In the genomic region with DNA sequence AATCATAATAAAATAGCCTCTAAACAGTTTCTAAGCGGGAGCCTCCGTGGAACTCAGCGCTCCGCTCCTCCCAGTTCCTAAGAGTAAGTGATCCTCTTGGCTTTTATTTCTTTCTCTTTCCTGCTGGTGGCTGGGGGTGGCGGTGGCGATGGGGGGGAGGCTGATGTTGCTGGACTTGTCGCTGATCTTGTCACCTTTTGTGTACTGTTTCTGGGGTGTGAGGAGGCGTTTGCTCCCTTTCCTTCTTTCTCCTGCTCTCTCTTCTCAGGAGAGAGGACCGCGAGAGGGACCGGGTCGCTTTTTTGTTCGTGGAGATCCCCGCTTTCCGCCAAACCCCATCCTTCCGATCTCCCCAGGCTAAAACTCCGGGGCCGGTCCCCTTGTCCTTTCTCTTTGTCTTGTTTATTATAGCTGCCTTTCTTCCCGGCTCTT, we compare ENCODE assay signal across 8 cellular contexts. TPM values are rescaled to one million over a fixed set of nuclear protein-coding genes. Genes with fewer than 3 reads are reported as not detected.
DNase-seq lines count a peak whose midpoint lies in the region; ATAC-seq and TF ChIP-seq lines count a peak whose summit lies in the region.

No MANE protein-coding gene starts in this region.

- peak overlapping the region; percentile 74 for H3K4me3 Mint-ChIP-seq in activated T-helper 17 cell treated with anti-CD3 and anti-CD28 coated beads, Interleukin-2, amount 50 U/mL, for 72 hours

- POLR2A ChIA-PET in A673 (lab: Charles Lee; ENCODE audit: low non-redundant PET) = no interaction called here

- no peak for ATAC-seq in activated T-helper 17 cell treated with anti-CD3 and anti-CD28 coated beads, Interleukin-2, amount 50 U/mL, for 72 hours (replicated peaks)
- peak; percentile 17 to 19 for ATAC-seq in right cardiac atrium
- no peak for ATAC-seq in HG03571 (IDR thresholded peaks at IDR 0.05; ENCODE audit: unreplicated experiment)

- no peak for DNase-seq in A673 (ENCODE audit: low spot score)
- DNase-seq in H7 = no peak
- DNase-seq in right cardiac atrium = peak in 2 of 3 donors; percentile 44 to 51
- DNase-seq in GDM1 (lab: John Stamatoyannopoulos, UW) = no peak
- no peak for DNase-seq in NCI-H526 treated with DMSO at 0.1 percent for 48 hours (lab: John Stamatoyannopoulos, UW)

- intact Hi-C loops in A673 (cut with micrococcal nuclease; ENCODE audit: unreplicated experiment) (loop anchor here (10.0 kb wide), 1 partner anchor 614 kb away; no protein-coding TSS in a partner anchor), right cardiac atrium (cut with DNase I) (loop anchor here in 3 of 4 donors (2.0 to 10.0 kb wide), 6 partner anchors 42 to 606 kb away; no protein-coding TSS in a partner anchor)

- peak overlapping the region; percentile 11 for H3K27ac Mint-ChIP-seq in activated T-helper 17 cell treated with anti-CD3 and anti-CD28 coated beads, Interleukin-2, amount 50 U/mL, for 72 hours

- H3K27me3 ChIP-seq in A673 (replicated peaks; ENCODE audit: insufficient read depth, low read depth, low read length, poor library complexity) (peaks cover 95% of the 10 kb centered on the region), H7 (ENCODE audit: control insufficient read depth, insufficient read depth, low read length) (peaks cover 58% of the 10 kb centered on the region), right cardiac atrium (ENCODE audit: control insufficient read depth, insufficient read depth) (no peaks in the 10 kb centered on the region), skeletal muscle tissue (ENCODE audit: control insufficient read depth in 3 of 3, insufficient read depth in 3 of 3, low read length in 3 of 3) (peaks cover 15 to 29% (median 22%) of the 10 kb centered on the region in 3 donors)

- H3K9ac ChIP-seq in skeletal muscle tissue (ENCODE audit: low read depth in 1 of 3, low read length in 3 of 3) = peak overlapping the region; percentile 23 to 83 (median 73)

- no TSS peak for BruUV-seq in A673 (replicated peaks; lab: Mats Ljungman, UMichigan)

- CTCF ChIA-PET in A673 (lab: Charles Lee) = no interaction called here

- H3K4me3 ChIP-seq in A673 (ENCODE audit: low read depth, low read length, poor library complexity, severe bottlenecking) (peak overlapping the region; percentile 33), H7 (ENCODE audit: insufficient read depth, low read depth, low read length) (peak overlapping the region; percentile 64), right cardiac atrium (ENCODE audit: low read length) (peak overlapping the region; percentile 74), skeletal muscle tissue (ENCODE audit: low read length in 3 of 3) (peak overlapping the region; percentile 75 to 85 (median 79))

- TF ChIP-seq CTCF in A673 (conservative IDR thresholded peaks at IDR 0.05; ENCODE audit: low read depth, low read length) = no peak

- H3K4me1 ChIP-seq in A673 (ENCODE audit: insufficient read depth, low read length, poor library complexity, severe bottlenecking) (peaks cover 4% of the 10 kb centered on the region), right cardiac atrium (ENCODE audit: control insufficient read depth, insufficient read depth, low read length) (no peaks in the 10 kb centered on the region), skeletal muscle tissue (ENCODE audit: control insufficient read depth in 3 of 3, insufficient read depth in 3 of 3, low read length in 3 of 3) (peaks cover 4 to 22% (median 20%) of the 10 kb centered on the region in 3 donors)

- H3K27ac ChIP-seq in A673 (ENCODE audit: low read depth, low read length, poor library complexity, severe bottlenecking) (no peak overlapping the region), right cardiac atrium (ENCODE audit: low read length) (peak overlapping the region; percentile 74), skeletal muscle tissue (ENCODE audit: low read depth, low read length) (peak overlapping the region; percentile 69)

- H3K27me3 Mint-ChIP-seq in activated T-helper 17 cell treated with anti-CD3 and anti-CD28 coated beads, Interleukin-2, amount 50 U/mL, for 72 hours = peaks cover 67% of the 10 kb centered on the region

- no peaks in the 10 kb centered on the region for H3K9me3 ChIP-seq in A673 (ENCODE audit: low read depth, low read length, poor library complexity, severe bottlenecking)
- no peaks in the 10 kb centered on the region for H3K9me3 ChIP-seq in right cardiac atrium (ENCODE audit: control insufficient read depth, low read length)
- no peaks in the 10 kb centered on the region for H3K9me3 ChIP-seq in skeletal muscle tissue (ENCODE audit: control insufficient read depth in 3 of 3, low read length in 3 of 3)

- H3K9me3 Mint-ChIP-seq in activated T-helper 17 cell treated with anti-CD3 and anti-CD28 coated beads, Interleukin-2, amount 50 U/mL, for 72 hours = no peaks in the 10 kb centered on the region

- under 1% methylated on average over 19 of the region's 19 CpGs for WGBS in right cardiac atrium

- H3K36me3 ChIP-seq in A673 (ENCODE audit: insufficient read depth, low read length, poor library complexity, severe bottlenecking) = no peaks in the 10 kb centered on the region
- no peaks in the 10 kb centered on the region for H3K36me3 ChIP-seq in H7 (replicated peaks; ENCODE audit: control insufficient read depth, insufficient read depth, low read length)
- no peaks in the 10 kb centered on the region for H3K36me3 ChIP-seq in skeletal muscle tissue (ENCODE audit: control insufficient read depth in 3 of 3, insufficient read depth in 3 of 3, low read length in 3 of 3)

- peaks cover 8% of the 10 kb centered on the region for H3K36me3 Mint-ChIP-seq in activated T-helper 17 cell treated with anti-CD3 and anti-CD28 coated beads, Interleukin-2, amount 50 U/mL, for 72 hours (ENCODE audit: low read depth)

- peaks cover 15% of the 10 kb centered on the region for H3K4me1 Mint-ChIP-seq in activated T-helper 17 cell treated with anti-CD3 and anti-CD28 coated beads, Interleukin-2, amount 50 U/mL, for 72 hours

RNA-seq across cellular contexts. Expression of a gene that starts 0.9 kb away (rescaled TPM):
- total RNA-seq in A673 (2021) (not detected in 2 replicates), right cardiac atrium (10 to 100 TPM; 63.6 to 98.8 (median 86.5) TPM), skeletal muscle tissue (6.3 TPM)
- 2.3 and 2.9 TPM in 2 replicates for total RNA-seq in H7 (2014; rRNA removed; shearing (Covaris generic))
- total RNA-seq in activated T-helper 17 cell treated with anti-CD3 and anti-CD28 coated beads, Interleukin-2, amount 50 U/mL, for 72 hours = under 1 TPM; 0.08 to 0.11 TPM
- 14.6 TPM for polyA plus RNA-seq in right cardiac atrium

Comparison
In these comparisons a context has a peak if more than half of its experiments do, and no peak if none do; other contexts are left out.
1. DNase-seq: peak in right cardiac atrium (2 of 3); none in A673 (single experiment), H7 (single experiment), GDM1 (single experiment) and NCI-H526 treated with DMSO at 0.1 percent for 48 hours (single experiment).
2. ATAC-seq: peak in right cardiac atrium (2 of 2); none in activated T-helper 17 cell treated with anti-CD3 and anti-CD28 coated beads, Interleukin-2, amount 50 U/mL, for 72 hours (single experiment) and HG03571 (single experiment).
3. Peak in every context shown above with its lines, with median percentiles within 50 percentile points of each other: H3K4me3 ChIP-seq.